In the genomic region with DNA sequence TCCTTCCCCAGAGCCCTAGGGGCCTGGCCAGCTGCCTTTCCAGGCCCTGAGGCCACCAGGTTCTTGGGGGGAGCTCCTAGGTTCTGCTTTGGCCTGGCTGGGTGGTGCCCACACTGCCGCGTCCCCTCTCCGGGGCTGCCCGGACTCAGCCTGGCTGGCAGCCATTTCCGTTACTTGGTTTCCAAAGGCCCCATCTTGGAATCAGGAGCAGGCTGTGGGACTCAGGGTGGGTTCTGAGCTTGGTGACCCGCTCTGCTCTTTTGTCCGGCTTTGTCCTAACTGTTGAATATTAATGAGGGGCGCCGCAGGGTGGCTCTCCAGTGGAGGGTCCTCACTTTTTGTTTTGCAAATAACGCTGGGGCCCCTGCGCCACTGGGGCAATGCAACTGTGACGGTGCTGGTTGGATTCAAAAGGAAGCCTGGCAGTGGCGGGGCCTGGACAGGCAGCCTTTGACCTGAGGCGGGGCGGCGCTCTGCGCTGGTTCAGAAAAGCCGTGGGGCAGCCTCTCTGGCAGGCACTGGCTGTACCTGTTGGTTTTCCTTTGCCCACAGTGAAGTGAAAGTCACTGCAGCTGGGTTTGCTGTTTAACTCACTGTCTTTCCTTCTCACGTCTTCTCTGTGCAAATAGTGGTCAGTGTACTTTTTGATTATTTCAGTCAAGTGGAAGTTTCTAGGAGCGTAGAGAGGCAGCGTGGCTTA, we compare ENCODE assay signal across 1 cellular context.
TF ChIP-seq lines count a peak whose summit lies in the region.

No MANE protein-coding gene starts in this region.

TF ChIP-seq in GM12878, 131 proteins besides CTCF, POLR2A, EP300 and RAD21 (continued from another document):
- TF ChIP-seq, protein P1, sequence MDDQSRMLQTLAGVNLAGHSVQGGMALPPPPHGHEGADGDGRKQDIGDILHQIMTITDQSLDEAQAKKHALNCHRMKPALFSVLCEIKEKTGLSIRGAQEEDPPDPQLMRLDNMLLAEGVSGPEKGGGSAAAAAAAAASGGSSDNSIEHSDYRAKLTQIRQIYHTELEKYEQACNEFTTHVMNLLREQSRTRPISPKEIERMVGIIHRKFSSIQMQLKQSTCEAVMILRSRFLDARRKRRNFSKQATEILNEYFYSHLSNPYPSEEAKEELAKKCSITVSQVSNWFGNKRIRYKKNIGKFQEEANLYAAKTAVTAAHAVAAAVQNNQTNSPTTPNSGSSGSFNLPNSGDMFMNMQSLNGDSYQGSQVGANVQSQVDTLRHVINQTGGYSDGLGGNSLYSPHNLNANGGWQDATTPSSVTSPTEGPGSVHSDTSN (IDR thresholded peaks at IDR 0.05; ENCODE audit: insufficient replicate concordance, low read depth, low read length), result no peak
- TF ChIP-seq STAT3 (IDR thresholded peaks at IDR 0.05; ENCODE audit: low read depth, low read length) (no peak), GABPA (IDR thresholded peaks at IDR 0.05; ENCODE audit: low read depth) (no peak), BMI1 (IDR thresholded peaks at IDR 0.05; ENCODE audit: borderline replicate concordance) (no peak), CREB1 (IDR thresholded peaks at IDR 0.05; ENCODE audit: low read depth) (no peak), IKZF2 (IDR thresholded peaks at IDR 0.05) (no peak), CHD2 (IDR thresholded peaks at IDR 0.05; ENCODE audit: borderline replicate concordance, low read depth, low read length) (no peak), CHD1 (IDR thresholded peaks at IDR 0.05; ENCODE audit: low read depth, low read length) (no peak), NFIC (IDR thresholded peaks at IDR 0.05; ENCODE audit: low read depth, low read length) (no peak), ATF7 (IDR thresholded peaks at IDR 0.05; ENCODE audit: low read depth) (no peak), SP1 (IDR thresholded peaks at IDR 0.05; ENCODE audit: low read depth, low read length) (no peak), TCF7 (IDR thresholded peaks at IDR 0.05; ENCODE audit: borderline replicate concordance) (no peak), POU2F2 (IDR thresholded peaks at IDR 0.05; ENCODE audit: borderline replicate concordance, low read depth, low read length) (no peak)
- TF ChIP-seq, protein P2, sequence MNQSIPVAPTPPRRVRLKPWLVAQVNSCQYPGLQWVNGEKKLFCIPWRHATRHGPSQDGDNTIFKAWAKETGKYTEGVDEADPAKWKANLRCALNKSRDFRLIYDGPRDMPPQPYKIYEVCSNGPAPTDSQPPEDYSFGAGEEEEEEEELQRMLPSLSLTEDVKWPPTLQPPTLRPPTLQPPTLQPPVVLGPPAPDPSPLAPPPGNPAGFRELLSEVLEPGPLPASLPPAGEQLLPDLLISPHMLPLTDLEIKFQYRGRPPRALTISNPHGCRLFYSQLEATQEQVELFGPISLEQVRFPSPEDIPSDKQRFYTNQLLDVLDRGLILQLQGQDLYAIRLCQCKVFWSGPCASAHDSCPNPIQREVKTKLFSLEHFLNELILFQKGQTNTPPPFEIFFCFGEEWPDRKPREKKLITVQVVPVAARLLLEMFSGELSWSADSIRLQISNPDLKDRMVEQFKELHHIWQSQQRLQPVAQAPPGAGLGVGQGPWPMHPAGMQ (IDR thresholded peaks at IDR 0.05; ENCODE audit: borderline replicate concordance), result no peak
- TF ChIP-seq, protein P3, sequence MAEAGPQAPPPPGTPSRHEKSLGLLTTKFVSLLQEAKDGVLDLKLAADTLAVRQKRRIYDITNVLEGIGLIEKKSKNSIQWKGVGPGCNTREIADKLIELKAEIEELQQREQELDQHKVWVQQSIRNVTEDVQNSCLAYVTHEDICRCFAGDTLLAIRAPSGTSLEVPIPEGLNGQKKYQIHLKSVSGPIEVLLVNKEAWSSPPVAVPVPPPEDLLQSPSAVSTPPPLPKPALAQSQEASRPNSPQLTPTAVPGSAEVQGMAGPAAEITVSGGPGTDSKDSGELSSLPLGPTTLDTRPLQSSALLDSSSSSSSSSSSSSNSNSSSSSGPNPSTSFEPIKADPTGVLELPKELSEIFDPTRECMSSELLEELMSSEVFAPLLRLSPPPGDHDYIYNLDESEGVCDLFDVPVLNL (IDR thresholded peaks at IDR 0.05; ENCODE audit: low read depth, low read length), result no peak
- TF ChIP-seq, protein P4, sequence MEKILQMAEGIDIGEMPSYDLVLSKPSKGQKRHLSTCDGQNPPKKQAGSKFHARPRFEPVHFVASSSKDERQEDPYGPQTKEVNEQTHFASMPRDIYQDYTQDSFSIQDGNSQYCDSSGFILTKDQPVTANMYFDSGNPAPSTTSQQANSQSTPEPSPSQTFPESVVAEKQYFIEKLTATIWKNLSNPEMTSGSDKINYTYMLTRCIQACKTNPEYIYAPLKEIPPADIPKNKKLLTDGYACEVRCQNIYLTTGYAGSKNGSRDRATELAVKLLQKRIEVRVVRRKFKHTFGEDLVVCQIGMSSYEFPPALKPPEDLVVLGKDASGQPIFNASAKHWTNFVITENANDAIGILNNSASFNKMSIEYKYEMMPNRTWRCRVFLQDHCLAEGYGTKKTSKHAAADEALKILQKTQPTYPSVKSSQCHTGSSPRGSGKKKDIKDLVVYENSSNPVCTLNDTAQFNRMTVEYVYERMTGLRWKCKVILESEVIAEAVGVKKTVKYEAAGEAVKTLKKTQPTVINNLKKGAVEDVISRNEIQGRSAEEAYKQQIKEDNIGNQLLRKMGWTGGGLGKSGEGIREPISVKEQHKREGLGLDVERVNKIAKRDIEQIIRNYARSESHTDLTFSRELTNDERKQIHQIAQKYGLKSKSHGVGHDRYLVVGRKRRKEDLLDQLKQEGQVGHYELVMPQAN (conservative IDR thresholded peaks at IDR 0.05), result no peak
